Comparison of ENCODE assay signal across 12 cellular contexts in genomic region chr16:58499092-58499511, GRCh38.
"Had no signal": no experiment of that assay in that cellular context is flagged by ENCODE, and none has a peak within 500 bp of the region (broad histone marks: within the 10 kb centered on the region; RNA-seq: fewer than 3 reads in every experiment).

No MANE protein-coding gene starts in this region.

- H3K27ac Mint-ChIP-seq: activated T-helper 2 cell treated with anti-CD3 and anti-CD28 coated beads, Interferon-gamma antibody, Interleukin-2, Interleukin-4, amounts not matched to agents 10 μg/mL and 5 μg/mL and 100 μg/mL, durations not matched to agents 14 hours and 24 hours and 36 hours; T-cell had no signal

- H3K4me1 ChIP-seq: prostate gland had no signal

- DNase-seq: activated CD4-positive, alpha-beta T cell treated with anti-CD3 and anti-CD28 coated beads for 4 hours; activated CD8-positive, alpha-beta memory T cell treated with anti-CD3 and anti-CD28 coated beads for 24 hours; left lung; right lobe of liver; stimulated activated CD4-positive, alpha-beta T cell treated with anti-CD3 and anti-CD28 coated beads, Interleukin-12 subunit alpha, Interleukin-12 subunit beta, amount 100 ng/mL, for 4 hours had no signal

- H3K9me3 Mint-ChIP-seq: activated T-helper 2 cell treated with anti-CD3 and anti-CD28 coated beads, Interferon-gamma antibody, Interleukin-2, Interleukin-4, amounts not matched to agents 10 μg/mL and 5 μg/mL and 100 μg/mL, durations not matched to agents 14 hours and 24 hours and 36 hours; T-cell had no signal

- H3K4me3 ChIP-seq: body of pancreas, left lung, prostate gland, right lobe of liver had no signal

- H3K9me3 ChIP-seq: body of pancreas, esophagus muscularis mucosa, left lung, prostate gland, right lobe of liver had no signal

- H3K36me3 Mint-ChIP-seq: naive B cell, T-cell had no signal

- H3K27ac ChIP-seq: body of pancreas, esophagus muscularis mucosa, left lung, prostate gland, right lobe of liver, VCaP had no signal

- H3K27me3 ChIP-seq: body of pancreas, right lobe of liver had no signal

- H3K36me3 ChIP-seq: left lung, prostate gland, right lobe of liver had no signal
